ENCODE assay signal across 1 cellular context in genomic region chr11:69662806-69663205, GRCh38.
TF ChIP-seq lines count a peak whose summit lies in the region.

No MANE protein-coding gene starts in this region.

TF ChIP-seq in HepG2, 621 proteins besides CTCF, POLR2A, EP300 and RAD21:
- no peak for TF ChIP-seq ZNF431 (CRISPR knock-in tag; IDR thresholded peaks at IDR 0.05; ENCODE audit: borderline replicate concordance, low read depth)
